Comparison of ENCODE assay signal across 1 cellular context in genomic region chr2:216082388-216082733, GRCh38.
TF ChIP-seq lines count a peak whose summit lies in the region.

No MANE protein-coding gene starts in this region.

TF ChIP-seq in WTC11, 78 proteins besides CTCF, POLR2A, EP300 and RAD21 (continued from another document):
- TF ChIP-seq ZNF425 (CRISPR knock-in tag; conservative IDR thresholded peaks at IDR 0.05) (no peak), CREB1 (CRISPR knock-in tag; IDR thresholded peaks at IDR 0.05) (no peak), TCF7 (CRISPR knock-in tag; IDR thresholded peaks at IDR 0.05; ENCODE audit: low read depth) (no peak), PREB (CRISPR knock-in tag; IDR thresholded peaks at IDR 0.05; ENCODE audit: borderline replicate concordance) (no peak), NFE2L1 (CRISPR knock-in tag; IDR thresholded peaks at IDR 0.05) (no peak)
- TF ChIP-seq, protein P1, sequence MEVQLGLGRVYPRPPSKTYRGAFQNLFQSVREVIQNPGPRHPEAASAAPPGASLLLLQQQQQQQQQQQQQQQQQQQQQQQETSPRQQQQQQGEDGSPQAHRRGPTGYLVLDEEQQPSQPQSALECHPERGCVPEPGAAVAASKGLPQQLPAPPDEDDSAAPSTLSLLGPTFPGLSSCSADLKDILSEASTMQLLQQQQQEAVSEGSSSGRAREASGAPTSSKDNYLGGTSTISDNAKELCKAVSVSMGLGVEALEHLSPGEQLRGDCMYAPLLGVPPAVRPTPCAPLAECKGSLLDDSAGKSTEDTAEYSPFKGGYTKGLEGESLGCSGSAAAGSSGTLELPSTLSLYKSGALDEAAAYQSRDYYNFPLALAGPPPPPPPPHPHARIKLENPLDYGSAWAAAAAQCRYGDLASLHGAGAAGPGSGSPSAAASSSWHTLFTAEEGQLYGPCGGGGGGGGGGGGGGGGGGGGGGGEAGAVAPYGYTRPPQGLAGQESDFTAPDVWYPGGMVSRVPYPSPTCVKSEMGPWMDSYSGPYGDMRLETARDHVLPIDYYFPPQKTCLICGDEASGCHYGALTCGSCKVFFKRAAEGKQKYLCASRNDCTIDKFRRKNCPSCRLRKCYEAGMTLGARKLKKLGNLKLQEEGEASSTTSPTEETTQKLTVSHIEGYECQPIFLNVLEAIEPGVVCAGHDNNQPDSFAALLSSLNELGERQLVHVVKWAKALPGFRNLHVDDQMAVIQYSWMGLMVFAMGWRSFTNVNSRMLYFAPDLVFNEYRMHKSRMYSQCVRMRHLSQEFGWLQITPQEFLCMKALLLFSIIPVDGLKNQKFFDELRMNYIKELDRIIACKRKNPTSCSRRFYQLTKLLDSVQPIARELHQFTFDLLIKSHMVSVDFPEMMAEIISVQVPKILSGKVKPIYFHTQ (CRISPR knock-in tag; IDR thresholded peaks at IDR 0.05): no peak
